Comparison of ENCODE assay signal across 23 cellular contexts in the genomic region with DNA sequence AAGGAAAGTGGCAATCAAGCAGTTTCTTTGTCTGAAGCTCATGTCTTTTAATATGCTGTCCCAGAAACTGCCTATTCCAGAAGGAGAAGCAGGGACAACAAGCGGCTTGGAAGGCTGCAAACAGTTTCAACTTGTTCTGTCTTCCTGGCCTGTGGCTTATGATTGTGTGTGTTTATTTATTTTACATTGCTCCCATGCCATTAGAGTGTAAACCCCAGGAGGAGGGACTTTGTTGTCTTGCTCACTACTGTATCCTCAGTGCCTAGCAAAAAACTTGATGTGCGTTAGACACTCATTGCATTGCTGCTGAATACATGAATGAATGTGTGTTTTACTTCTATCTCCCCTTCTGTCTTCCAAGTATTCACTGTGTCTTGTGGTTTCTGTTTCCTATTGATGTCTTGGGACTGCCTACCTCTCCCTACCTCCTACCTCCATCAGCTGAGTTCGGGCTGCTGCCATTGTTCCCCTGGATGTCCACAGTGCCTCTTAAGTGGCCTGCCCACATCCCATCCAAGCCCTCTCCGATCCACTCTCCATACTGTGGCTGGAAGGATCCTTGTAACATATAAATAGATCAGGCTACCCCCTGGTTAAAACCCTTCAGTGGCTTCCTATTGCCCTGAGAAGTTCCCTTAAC.
"Had no signal": no experiment of that assay in that cellular context is flagged by ENCODE, and none has a peak within 500 bp of the region (broad histone marks: within the 10 kb centered on the region; RNA-seq: fewer than 3 reads in every experiment).

No MANE protein-coding gene starts in this region.

- H3K4me3 ChIP-seq: esophagus squamous epithelium, hepatocyte, left ventricle myocardium inferior, lung, thyroid gland, upper lobe of right lung had no signal

- ATAC-seq: activated CD4-positive, CD25-positive, alpha-beta regulatory T cell treated with anti-CD3 and anti-CD28 coated beads, Interleukin-2, amount 50 U/mL, for 24 hours; sciatic nerve; stimulated activated effector memory CD8-positive, alpha-beta T cell treated with anti-CD3 and anti-CD28 coated beads, Interleukin-12 subunit alpha, Interleukin-12 subunit beta, amount 100 ng/mL, for 72 hours; stimulated activated naive CD8-positive, alpha-beta T cell treated with anti-CD3 and anti-CD28 coated beads, Interleukin-15, amount 100 ng/mL, for 72 hours; upper lobe of right lung had no signal

- H3K27ac ChIP-seq: brain microvascular endothelial cell, esophagus squamous epithelium, hepatocyte, left ventricle myocardium inferior, thyroid gland, upper lobe of right lung, VCaP had no signal

- H3K36me3 ChIP-seq: brain microvascular endothelial cell, esophagus squamous epithelium, left ventricle myocardium inferior, thyroid gland, upper lobe of right lung had no signal

- H3K27me3 ChIP-seq: brain microvascular endothelial cell, esophagus squamous epithelium, hepatocyte, thyroid gland, upper lobe of right lung had no signal

- DNase-seq: activated CD4-positive, alpha-beta T cell treated with anti-CD3 and anti-CD28 coated beads for 48 hours; activated CD4-positive, alpha-beta T cell treated with anti-CD3 and anti-CD28 coated beads, Interleukin-2, amount 50 U/mL, for 48 hours; activated CD8-positive, alpha-beta memory T cell treated with anti-CD3 and anti-CD28 coated beads for 24 hours; activated naive CD4-positive, alpha-beta T cell treated with anti-CD3 and anti-CD28 coated beads for 36 hours; activated naive CD8-positive, alpha-beta T cell treated with anti-CD3 and anti-CD28 coated beads for 36 hours; esophagus squamous epithelium; glutamatergic neuron; islet precursor cell; left ventricle myocardium inferior; small intestine; stimulated activated CD4-positive, alpha-beta T cell treated with anti-CD3 and anti-CD28 coated beads, Interleukin-4, amount 100 ng/mL, for 24 hours; stimulated activated naive CD8-positive, alpha-beta T cell treated with anti-CD3 and anti-CD28 coated beads, Interleukin-15, amount 100 ng/mL, for 72 hours; substantia nigra; T-helper 1 cell; thyroid gland; upper lobe of right lung had no signal

- H3K9me3 ChIP-seq: esophagus squamous epithelium, left ventricle myocardium inferior, thyroid gland, upper lobe of right lung had no signal
